Comparison of ENCODE assay signal across 10 cellular contexts in the genomic region with DNA sequence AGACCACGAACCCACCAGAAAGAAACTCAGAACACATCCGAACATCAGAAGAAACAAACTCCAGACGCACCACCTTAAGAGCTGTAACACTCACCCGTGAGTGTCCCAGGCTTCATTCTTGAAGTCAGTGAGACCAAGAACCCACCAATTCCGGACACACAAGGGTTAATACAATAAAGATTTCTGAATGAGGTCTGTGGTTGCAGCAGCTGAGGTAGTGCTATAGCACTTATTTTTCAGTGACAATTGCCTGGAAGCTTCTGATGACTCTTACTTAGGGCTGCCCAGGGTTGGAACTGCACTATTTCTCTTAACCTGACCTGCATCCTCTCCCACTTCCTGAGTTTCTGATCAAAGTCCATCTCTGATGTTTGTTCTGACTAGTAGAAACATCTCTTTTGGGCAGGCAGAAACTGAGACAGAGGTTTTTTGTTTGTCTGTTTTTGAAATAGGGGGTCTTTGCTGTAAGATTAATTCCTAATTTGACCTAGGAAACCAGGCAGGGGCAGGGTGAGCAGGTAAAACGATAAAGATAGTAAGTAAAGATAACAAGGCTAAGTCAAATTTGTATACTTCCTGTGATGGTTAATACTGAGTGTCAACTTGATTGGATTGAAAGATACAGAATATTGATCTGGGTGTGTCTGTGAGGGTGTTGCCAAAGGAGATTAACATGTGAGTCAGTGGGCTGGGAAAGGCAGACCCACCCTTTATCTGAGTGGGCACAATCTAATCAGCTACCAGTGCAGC.
DNase-seq lines count a peak whose midpoint lies in the region; ATAC-seq, FAIRE-seq and TF ChIP-seq lines count a peak whose summit lies in the region.
"Had no signal": no experiment of that assay in that cellular context is flagged by ENCODE, and none has a peak within 500 bp of the region (broad histone marks: within the 10 kb centered on the region; RNA-seq: fewer than 3 reads in every experiment).

No MANE protein-coding gene starts in this region.

- H4K20me1 ChIP-seq in Loucy (ENCODE audit: insufficient read depth, low read length, poor library complexity, severe bottlenecking): no peaks in the 10 kb centered on the region

- peak overlapping the region in 3 of 5 donors; percentile 13 to 47 (median 38) for H3K27ac ChIP-seq in stomach
- H3K27ac ChIP-seq: HL-60 had no signal

- no peak for TF ChIP-seq CTCF in Loucy (conservative IDR thresholded peaks at IDR 0.05; ENCODE audit: low read length)
- TF ChIP-seq CTCF in bronchial epithelial cell (IDR thresholded peaks at IDR 0.05; ENCODE audit: insufficient read depth, low read length, severe bottlenecking): no peak
- no peak for TF ChIP-seq CTCF in stomach (IDR thresholded peaks at IDR 0.05)

- H3K4me1 ChIP-seq in Loucy (ENCODE audit: insufficient read depth, low read length, poor library complexity, severe bottlenecking) (peaks cover 7% of the 10 kb centered on the region), stomach (peaks cover 0 to 33% (median 0%) of the 10 kb centered on the region in 4 donors)

- no peaks in the 10 kb centered on the region for H3K9me2 ChIP-seq in Loucy (replicated peaks; ENCODE audit: low read depth, low read length)

- FAIRE-seq in bronchial epithelial cell (lab: Jason Lieb, UNC): no peak

- TF ChIP-seq EP300 in stomach (IDR thresholded peaks at IDR 0.05): no peak

- TF ChIP-seq POLR2A in stomach (IDR thresholded peaks at IDR 0.05): no peak

- no peaks in the 10 kb centered on the region for H3F3A ChIP-seq in Loucy (ENCODE audit: low read depth)

- ATAC-seq in GM21619 (IDR thresholded peaks at IDR 0.05; ENCODE audit: unreplicated experiment): no peak

- H3K36me3 ChIP-seq in Loucy (ENCODE audit: insufficient read depth, low read length) (no peaks in the 10 kb centered on the region), bronchial epithelial cell (ENCODE audit: control insufficient read depth, insufficient read depth, low read length) (no peaks in the 10 kb centered on the region), stomach (no peaks in the 10 kb centered on the region)

- peak overlapping the region; percentile 57 for H3K4me3 ChIP-seq in Loucy (ENCODE audit: low read length, poor library complexity, severe bottlenecking)
- H3K4me3 ChIP-seq in bronchial epithelial cell (ENCODE audit: low read depth, low read length): no peak overlapping the region
- no peak overlapping the region for H3K4me3 ChIP-seq in stomach

- no peak overlapping the region for H3K9ac ChIP-seq in Loucy (ENCODE audit: low read depth, low read length, poor library complexity, severe bottlenecking)

- peak; percentile 21 for DNase-seq in stimulated activated CD4-positive, alpha-beta T cell treated with anti-CD3 and anti-CD28 coated beads, Interleukin-15, amount 100 ng/mL, for 24 hours
- DNase-seq in stimulated activated CD4-positive, alpha-beta T cell treated with anti-CD3 and anti-CD28 coated beads, Interleukin-12 subunit alpha, Interleukin-12 subunit beta, amount 100 ng/mL, for 4 hours: no peak
- DNase-seq in bronchial epithelial cell (ENCODE audit: low read depth) (peak; percentile 15), stomach (no peak), medulla oblongata (ENCODE audit: extremely low spot score) (no peak), NCI-H2196 treated with DMSO at 0.1 percent for 48 hours (lab: John Stamatoyannopoulos, UW; ENCODE audit: unreplicated experiment) (no peak)
- DNase-seq: C1 segment of cervical spinal cord had no signal

- 0 out of 2 replicates have a peak overlapping the region, but pooled peaks have one; percentile 52 for H2AFZ ChIP-seq in Loucy (ENCODE audit: low read length)

- H3K4me2 ChIP-seq in Loucy (ENCODE audit: low read depth, low read length, poor library complexity, severe bottlenecking): peak overlapping the region; percentile 62

- H3K27me3 ChIP-seq in Loucy (ENCODE audit: insufficient read depth, low read length, poor library complexity, severe bottlenecking) (no peaks in the 10 kb centered on the region), bronchial epithelial cell (ENCODE audit: control insufficient read depth, insufficient read depth, low read length) (no peaks in the 10 kb centered on the region), stomach (no peaks in the 10 kb centered on the region)

- intact Hi-C loops in stomach (cut with DNase I; ENCODE audit: low total_unique reads): no loop called here

- 44 to 61% (median 50%) methylated on average over 6 of the region's 6 CpGs for WGBS in stomach, 5 donors

- H3K9me3 ChIP-seq in Loucy (ENCODE audit: insufficient read depth, low read depth, low read length) (no peaks in the 10 kb centered on the region), stomach (no peaks in the 10 kb centered on the region)

- no peaks in the 10 kb centered on the region for H3K79me2 ChIP-seq in Loucy (ENCODE audit: insufficient read depth, low read length)

Comparison
In these comparisons a context has a peak if more than half of its experiments do, and no peak if none do; other contexts are left out.
1. DNase-seq: peak in stimulated activated CD4-positive, alpha-beta T cell treated with anti-CD3 and anti-CD28 coated beads, Interleukin-15, amount 100 ng/mL, for 24 hours (single experiment) and bronchial epithelial cell (single experiment); none in stimulated activated CD4-positive, alpha-beta T cell treated with anti-CD3 and anti-CD28 coated beads, Interleukin-12 subunit alpha, Interleukin-12 subunit beta, amount 100 ng/mL, for 4 hours (single experiment), stomach (single experiment), medulla oblongata (single experiment) and NCI-H2196 treated with DMSO at 0.1 percent for 48 hours (single experiment).